Comparison of ENCODE assay signal across 24 cellular contexts in the genomic region with DNA sequence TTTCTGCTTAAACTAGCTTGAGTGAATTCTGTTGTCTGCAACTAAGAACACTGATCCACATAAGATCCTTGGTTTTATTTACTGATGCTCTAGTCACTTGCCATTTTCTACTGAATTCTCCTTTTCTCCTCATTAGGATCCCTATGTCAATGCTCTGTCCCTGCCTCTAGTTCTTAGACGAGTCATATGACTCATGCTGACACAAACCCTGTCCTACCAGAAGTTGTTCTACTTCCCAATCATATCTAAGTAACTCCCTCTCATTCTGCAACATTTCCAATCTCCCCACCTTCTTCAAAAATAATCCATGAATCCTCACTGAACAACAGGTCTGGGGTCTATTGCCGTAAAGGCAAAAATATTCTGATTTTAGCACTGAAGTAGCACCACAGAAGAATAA. TPM values are rescaled to one million over a fixed set of nuclear protein-coding genes. Genes with fewer than 3 reads are reported as not detected.
DNase-seq lines count a peak whose midpoint lies in the region; ATAC-seq and TF ChIP-seq lines count a peak whose summit lies in the region.
"Had no signal": no experiment of that assay in that cellular context is flagged by ENCODE, and none has a peak within 500 bp of the region (broad histone marks: within the 10 kb centered on the region; RNA-seq: fewer than 3 reads in every experiment).

No MANE protein-coding gene starts in this region.

- no peaks in the 10 kb centered on the region for H4K20me1 ChIP-seq in H9 (ENCODE audit: control insufficient read depth, insufficient read depth, insufficient read length)
- H4K20me1 ChIP-seq: BLaER1 had no signal

- CTCF ChIA-PET in MCF 10A (lab: Yijun Ruan, JAX): interaction anchor here (0.5 kb wide), 1 partner anchor 237 kb away, joined by 3 read pairs; no protein-coding TSS in a partner anchor

- H2BK5ac ChIP-seq in H9 (ENCODE audit: insufficient read length, low read length): no peak overlapping the region

- no peak overlapping the region for H2BK20ac ChIP-seq in H9 (ENCODE audit: low read depth, low read length, poor library complexity, severe bottlenecking)

- H4K91ac ChIP-seq in H9 (ENCODE audit: insufficient read length, low read depth, low read length): no peak overlapping the region

- H3K27ac Mint-ChIP-seq in MCF 10A (ENCODE audit: low read depth, unreplicated experiment) (no peak overlapping the region), H9 (no peak overlapping the region)
- H3K27ac Mint-ChIP-seq: CD4-positive, CD25-positive, alpha-beta regulatory T cell had no signal

- H3K4me3 ChIP-seq in breast epithelium: no peak overlapping the region
- H3K4me3 ChIP-seq in RWPE2 (ENCODE audit: severe bottlenecking): no peak overlapping the region
- H3K4me3 ChIP-seq in epithelial cell of esophagus (ENCODE audit: low read length): no peak overlapping the region
- no peak overlapping the region for H3K4me3 ChIP-seq in colonic mucosa
- H3K4me3 ChIP-seq: BLaER1, K562, MG63 had no signal

- H3K23me2 ChIP-seq in H9 (ENCODE audit: insufficient read length, low read depth, low read length, poor library complexity, severe bottlenecking): no peaks in the 10 kb centered on the region

- intact Hi-C loops in MCF 10A (cut with micrococcal nuclease) (no loop called here), breast epithelium (cut with DNase I; ENCODE audit: low total_unique reads) (no loop called here), colonic mucosa (cut with DNase I) (no loop called here)

- no peaks in the 10 kb centered on the region for H3K79me2 ChIP-seq in H9 (ENCODE audit: insufficient read depth, low read length)

- ATAC-seq in RWPE2 (ENCODE audit: low read depth) (0 out of 3 replicates have a peak, but pooled peaks have one; percentile 29), GM21529 (IDR thresholded peaks at IDR 0.05; ENCODE audit: unreplicated experiment) (no peak)
- ATAC-seq: HepG2, K562 had no signal

- H3K4me1 ChIP-seq in breast epithelium: no peaks in the 10 kb centered on the region
- H3K4me1 ChIP-seq in RWPE2 (ENCODE audit: insufficient read depth, poor library complexity, severe bottlenecking): no peaks in the 10 kb centered on the region
- H3K4me1 ChIP-seq in H9 (ENCODE audit: insufficient read depth, low read length): no peaks in the 10 kb centered on the region
- H3K4me1 ChIP-seq in colonic mucosa: no peaks in the 10 kb centered on the region

- H3K9me3 ChIP-seq in breast epithelium (no peaks in the 10 kb centered on the region), RWPE2 (ENCODE audit: severe bottlenecking) (no peaks in the 10 kb centered on the region), H9 (ENCODE audit: control insufficient read depth, low read depth, low read length) (no peaks in the 10 kb centered on the region), colonic mucosa (no peaks in the 10 kb centered on the region)
- H3K9me3 ChIP-seq: MG63 had no signal

- H3K27ac ChIP-seq in breast epithelium (no peak overlapping the region), RWPE2 (ENCODE audit: poor library complexity, severe bottlenecking) (no peak overlapping the region), H9 (ENCODE audit: insufficient read length, low read depth, low read length) (no peak overlapping the region), colonic mucosa (no peak overlapping the region)
- H3K27ac ChIP-seq: BLaER1 had no signal

- no peak overlapping the region for H3K4me2 ChIP-seq in H9 (ENCODE audit: insufficient read depth, insufficient read length, low read length)
- H3K4me2 ChIP-seq: BLaER1 had no signal

- H3T11ph ChIP-seq in H9 (ENCODE audit: low read length): no peak overlapping the region

- TF ChIP-seq CTCF in MCF 10A (IDR thresholded peaks at IDR 0.05; ENCODE audit: unreplicated experiment) (no peak), breast epithelium (IDR thresholded peaks at IDR 0.05) (no peak), RWPE2 (IDR thresholded peaks at IDR 0.05; ENCODE audit: poor library complexity, severe bottlenecking) (no peak), epithelial cell of esophagus (IDR thresholded peaks at IDR 0.05; ENCODE audit: insufficient read depth, low read depth, low read length, missing control alignments) (no peak), H9 (conservative IDR thresholded peaks at IDR 0.05) (no peak), colonic mucosa (IDR thresholded peaks at IDR 0.05) (no peak)

- H3K36me3 Mint-ChIP-seq in MCF 10A (ENCODE audit: insufficient read depth, unreplicated experiment): no peaks in the 10 kb centered on the region
- H3K36me3 Mint-ChIP-seq in H9 (ENCODE audit: insufficient read depth in 1 of 3, low read depth in 3 of 3): no peaks in the 10 kb centered on the region; a peak in 1 of 7 replicates
- H3K36me3 Mint-ChIP-seq: CD4-positive, CD25-positive, alpha-beta regulatory T cell had no signal

- H3K18ac ChIP-seq in H9 (ENCODE audit: insufficient read length, low read depth, low read length): no peak overlapping the region

- BruUV-seq in MCF 10A (replicated peaks; lab: Mats Ljungman, UMichigan): no TSS peak

- no CpG with 5 or more reads among the region's 2 CpGs for WGBS in H9 (ENCODE audit: extremely low coverage, insufficient read length, low lambda C conversion rate)

- no peak overlapping the region for H3K23ac ChIP-seq in H9 (ENCODE audit: insufficient read length, low read depth, low read length)

- H3K14ac ChIP-seq in H9 (ENCODE audit: insufficient read depth, low read length): no peak overlapping the region

- H3K9ac ChIP-seq in H9 (ENCODE audit: extremely low read depth, insufficient read length, low read length) (no peak overlapping the region), colonic mucosa (ENCODE audit: low read depth in 2 of 2, low read length in 2 of 2) (no peak overlapping the region)
- H3K9ac ChIP-seq: BLaER1 had no signal

- no peak overlapping the region for H3K56ac ChIP-seq in H9 (ENCODE audit: insufficient read length, low read depth, low read length)

- DNase-seq in MCF 10A (ENCODE audit: unreplicated experiment) (peak; percentile 20), breast epithelium (ENCODE audit: low spot score in 2 of 2) (no peak), RWPE2 (ENCODE audit: low spot score) (no peak), epithelial cell of esophagus (ENCODE audit: low read depth) (peak; percentile 60), H9 (no peak), colonic mucosa (no peak)
- DNase-seq: CD4-positive, CD25-positive, alpha-beta regulatory T cell; Kasumi-1; MG63; NCI-H1092 treated with DMSO at 0.1 percent for 48 hours; NCI-H1436 treated with DMSO at 0.1 percent for 48 hours; NCI-H2029; NCI-H446; NCI-H524 treated with DMSO at 0.1 percent for 48 hours; NCI-H774; Right ventricle myocardium superior; T-helper 1 cell had no signal

- H4K8ac ChIP-seq in H9 (replicated peaks; ENCODE audit: insufficient read length, low read depth, low read length): no peak overlapping the region

- no peak overlapping the region for H2BK12ac ChIP-seq in H9 (ENCODE audit: insufficient read length, low read depth, low read length)

- H3K4ac ChIP-seq in H9 (ENCODE audit: low read depth, low read length): no peak overlapping the region

- no peak overlapping the region for H2BK120ac ChIP-seq in H9 (ENCODE audit: low read depth, low read length, poor library complexity, severe bottlenecking)

- H3K27me3 ChIP-seq in breast epithelium: no peaks in the 10 kb centered on the region
- no peaks in the 10 kb centered on the region for H3K27me3 ChIP-seq in RWPE2 (ENCODE audit: insufficient read depth, poor library complexity, severe bottlenecking)
- H3K27me3 ChIP-seq in H9 (ENCODE audit: insufficient read depth, low read length): no peaks in the 10 kb centered on the region
- H3K27me3 ChIP-seq in colonic mucosa: no peaks in the 10 kb centered on the region
- H3K27me3 ChIP-seq: BLaER1, MG63 had no signal

- no peaks in the 10 kb centered on the region for H3K79me1 ChIP-seq in H9 (ENCODE audit: insufficient read depth, low read depth, low read length, poor library complexity, severe bottlenecking)

- no peaks in the 10 kb centered on the region for H3K9me3 Mint-ChIP-seq in MCF 10A (ENCODE audit: unreplicated experiment)
- H3K9me3 Mint-ChIP-seq in H9: no peaks in the 10 kb centered on the region; a peak in 1 of 5 replicates
- H3K9me3 Mint-ChIP-seq: CD4-positive, CD25-positive, alpha-beta regulatory T cell had no signal

- no peaks in the 10 kb centered on the region for H3K27me3 Mint-ChIP-seq in MCF 10A (ENCODE audit: insufficient read depth, unreplicated experiment)
- H3K27me3 Mint-ChIP-seq in H9 (ENCODE audit: low read depth): peaks cover 7% of the 10 kb centered on the region

- H3K36me3 ChIP-seq in breast epithelium (no peaks in the 10 kb centered on the region), RWPE2 (ENCODE audit: low read depth) (no peaks in the 10 kb centered on the region), colonic mucosa (no peaks in the 10 kb centered on the region)
- H3K36me3 ChIP-seq: BLaER1, MG63 had no signal

- POLR2A ChIA-PET in MCF 10A (lab: Yijun Ruan, JAX): no interaction called here

- H4K5ac ChIP-seq in H9 (ENCODE audit: insufficient read length, low read depth, low read length): no peak overlapping the region

- no peak overlapping the region for H3K4me3 Mint-ChIP-seq in MCF 10A (ENCODE audit: unreplicated experiment)
- H3K4me3 Mint-ChIP-seq in H9: no peak overlapping the region
- H3K4me3 Mint-ChIP-seq: CD4-positive, CD25-positive, alpha-beta regulatory T cell had no signal

- H2AFZ ChIP-seq in H9 (ENCODE audit: low read length): no peak overlapping the region

- no peak overlapping the region for H2AK5ac ChIP-seq in H9 (ENCODE audit: insufficient read length, low read length)

- no peak overlapping the region for H2BK15ac ChIP-seq in H9 (ENCODE audit: low read depth, low read length)

- no peak for TF ChIP-seq POLR2A in breast epithelium (IDR thresholded peaks at IDR 0.05)

- peaks cover 6% of the 10 kb centered on the region for H3K4me1 Mint-ChIP-seq in MCF 10A (ENCODE audit: insufficient read depth, unreplicated experiment)
- H3K4me1 Mint-ChIP-seq in H9: peaks cover 0 to 3% of the 10 kb centered on the region in 2 experiments; a peak in 1 of 4 replicates
- H3K4me1 Mint-ChIP-seq: CD4-positive, CD25-positive, alpha-beta regulatory T cell had no signal

RNA-seq across cellular contexts. Expression of a gene that starts 47.1 kb away (rescaled TPM):
- total RNA-seq in MCF 10A (2022): not detected in 2 replicates
- total RNA-seq in breast epithelium: not detected
- not detected in 2 replicates for total RNA-seq in H9 (2021)
- not detected for total RNA-seq in colonic mucosa
- total RNA-seq: CD4-positive, CD25-positive, alpha-beta regulatory T cell; G401; HepG2; HT1080; K562; Right ventricle myocardium superior; RPMI7951 had no signal

Comparison
In these comparisons a context has a peak if more than half of its experiments do, and no peak if none do; other contexts are left out.
1. DNase-seq: peak in MCF 10A (single experiment) and epithelial cell of esophagus (single experiment); none in breast epithelium (0 of 2), RWPE2 (single experiment), H9 (single experiment) and colonic mucosa (single experiment).